Comparison of ENCODE assay signal across 25 cellular contexts in the genomic region with DNA sequence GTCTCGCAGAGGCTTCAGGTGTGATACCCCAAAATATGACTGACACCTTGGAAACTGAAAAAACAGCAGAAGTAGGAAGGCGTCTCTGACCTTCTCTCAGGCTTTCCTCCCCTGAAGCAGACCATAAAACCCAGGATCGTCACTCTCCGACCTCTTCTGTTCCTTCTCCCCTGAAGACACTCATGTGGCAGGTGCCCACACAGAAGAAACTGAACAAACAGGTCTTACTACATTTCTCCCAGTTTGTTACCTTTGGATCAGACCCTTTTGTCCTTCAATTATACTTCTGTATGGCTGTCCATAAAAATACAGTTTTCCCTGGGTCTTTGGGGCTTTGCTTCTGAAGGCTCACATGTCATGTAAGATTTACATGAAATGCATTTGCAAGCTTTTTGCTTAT. TPM values are rescaled to one million over a fixed set of nuclear protein-coding genes. Genes with fewer than 3 reads are reported as not detected.
"Had no signal": no experiment of that assay in that cellular context is flagged by ENCODE, and none has a peak within 500 bp of the region (broad histone marks: within the 10 kb centered on the region; RNA-seq: fewer than 3 reads in every experiment).

No MANE protein-coding gene starts in this region.

- H3K4me3 Mint-ChIP-seq: activated B cell treated with CpG ODN at 0.5 μM for 24 hours; activated CD4-positive, alpha-beta T cell treated with anti-CD3 and anti-CD28 coated beads for 36 hours; activated naive CD4-positive, alpha-beta T cell treated with anti-CD3 and anti-CD28 coated beads for 36 hours; activated naive CD8-positive, alpha-beta T cell treated with anti-CD3 and anti-CD28 coated beads, Interleukin-2, amount 10 ng/mL, durations not matched to agents 7 days and 5 days; activated T-cell treated with anti-CD3 and anti-CD28 coated beads, Interleukin-2, amount 50 U/mL, for 72 hours; effector memory CD8-positive, alpha-beta T cell; natural killer cell treated with Interleukin-12 subunit alpha and Interleukin-12 subunit beta and Interleukin-15 and Interleukin-18, amount 100 ng/mL, for 72 hours; stimulated activated naive B cell treated with anti-CD40 and anti-IgM and Interleukin-4, amounts not matched to agents 10 μg/mL and 1 μg/mL and 100 μg/mL, for 72 hours had no signal

- H3K27ac ChIP-seq: colonic mucosa, dorsolateral prefrontal cortex, esophagus muscularis mucosa, gastrocnemius medialis, neutrophil, ovary, prostate gland, testis, upper lobe of left lung had no signal

- H3K36me3 ChIP-seq: colonic mucosa, esophagus muscularis mucosa, gastrocnemius medialis, neutrophil, ovary, prostate gland, upper lobe of left lung had no signal

- H3K27ac Mint-ChIP-seq: activated B cell treated with CpG ODN at 0.5 μM for 24 hours; activated CD4-positive, alpha-beta T cell treated with anti-CD3 and anti-CD28 coated beads for 36 hours; activated naive CD4-positive, alpha-beta T cell treated with anti-CD3 and anti-CD28 coated beads for 36 hours; activated naive CD8-positive, alpha-beta T cell treated with anti-CD3 and anti-CD28 coated beads, Interleukin-2, amount 10 ng/mL, durations not matched to agents 7 days and 5 days; activated T-cell treated with anti-CD3 and anti-CD28 coated beads, Interleukin-2, amount 50 U/mL, for 72 hours; effector memory CD8-positive, alpha-beta T cell; natural killer cell treated with Interleukin-12 subunit alpha and Interleukin-12 subunit beta and Interleukin-15 and Interleukin-18, amount 100 ng/mL, for 72 hours; stimulated activated naive B cell treated with anti-CD40 and anti-IgM and Interleukin-4, amounts not matched to agents 10 μg/mL and 1 μg/mL and 100 μg/mL, for 72 hours had no signal

- H3K9me3 Mint-ChIP-seq: activated B cell treated with CpG ODN at 0.5 μM for 24 hours; activated naive CD4-positive, alpha-beta T cell treated with anti-CD3 and anti-CD28 coated beads for 36 hours; activated naive CD8-positive, alpha-beta T cell treated with anti-CD3 and anti-CD28 coated beads, Interleukin-2, amount 10 ng/mL, durations not matched to agents 7 days and 5 days had no signal

- H3K4me1 ChIP-seq: colonic mucosa, esophagus muscularis mucosa, gastrocnemius medialis, prostate gland, testis, upper lobe of left lung had no signal

- DNase-seq: activated B cell treated with CpG ODN at 0.5 μM for 24 hours; activated CD4-positive, alpha-beta T cell treated with anti-CD3 and anti-CD28 coated beads for 36 hours; activated CD4-positive, alpha-beta T cell treated with anti-CD3 and anti-CD28 coated beads, Interleukin-2, amount 50 U/mL, for 4 hours; activated effector memory CD4-positive, alpha-beta T cell treated with Interleukin-2 at 50 U/mL for 16 hours; activated naive CD4-positive, alpha-beta T cell treated with anti-CD3 and anti-CD28 coated beads for 36 hours; activated naive CD8-positive, alpha-beta T cell treated with anti-CD3 and anti-CD28 coated beads, Interleukin-2, amount 10 ng/mL, durations not matched to agents 7 days and 5 days; activated T-cell treated with anti-CD3 and anti-CD28 coated beads, Interleukin-2, amount 50 U/mL, for 72 hours; amniotic stem cell; colonic mucosa; dorsolateral prefrontal cortex; effector memory CD8-positive, alpha-beta T cell; gastrocnemius medialis; hypothalamus; midbrain; ovary; stimulated activated CD4-positive, alpha-beta T cell treated with anti-CD3 and anti-CD28 coated beads, Interleukin-2, amount 100 ng/mL, for 48 hours; stimulated activated CD8-positive, alpha-beta memory T cell treated with anti-CD3 and anti-CD28 coated beads, Interleukin-4, amount 100 ng/mL, for 48 hours; stimulated activated naive B cell treated with anti-CD40 and anti-IgM and Interleukin-4, amounts not matched to agents 10 μg/mL and 1 μg/mL and 100 μg/mL, for 72 hours; T1000; testis; upper lobe of left lung had no signal

- H3K9me3 ChIP-seq: colonic mucosa, esophagus muscularis mucosa, gastrocnemius medialis, neutrophil, ovary, prostate gland, testis, upper lobe of left lung had no signal

- H3K27me3 ChIP-seq: colonic mucosa, dorsolateral prefrontal cortex, esophagus muscularis mucosa, gastrocnemius medialis, ovary, testis, upper lobe of left lung had no signal

- H3K4me3 ChIP-seq: colonic mucosa, dorsolateral prefrontal cortex, esophagus muscularis mucosa, gastrocnemius medialis, ovary, prostate gland, testis, upper lobe of left lung had no signal

- H3K36me3 Mint-ChIP-seq: activated naive CD8-positive, alpha-beta T cell treated with anti-CD3 and anti-CD28 coated beads, Interleukin-2, amount 10 ng/mL, durations not matched to agents 7 days and 5 days; natural killer cell treated with Interleukin-12 subunit alpha and Interleukin-12 subunit beta and Interleukin-15 and Interleukin-18, amount 100 ng/mL, for 72 hours; stimulated activated naive B cell treated with anti-CD40 and anti-IgM and Interleukin-4, amounts not matched to agents 10 μg/mL and 1 μg/mL and 100 μg/mL, for 72 hours had no signal

- H3K4me1 Mint-ChIP-seq: activated B cell treated with CpG ODN at 0.5 μM for 24 hours; activated CD4-positive, alpha-beta T cell treated with anti-CD3 and anti-CD28 coated beads for 36 hours; stimulated activated naive B cell treated with anti-CD40 and anti-IgM and Interleukin-4, amounts not matched to agents 10 μg/mL and 1 μg/mL and 100 μg/mL, for 72 hours had no signal

RNA-seq across cellular contexts. Expression of a gene that starts 10.3 kb away (rescaled TPM):
- total RNA-seq: activated B cell treated with CpG ODN at 0.5 μM for 24 hours had no signal
